In the genomic region with DNA sequence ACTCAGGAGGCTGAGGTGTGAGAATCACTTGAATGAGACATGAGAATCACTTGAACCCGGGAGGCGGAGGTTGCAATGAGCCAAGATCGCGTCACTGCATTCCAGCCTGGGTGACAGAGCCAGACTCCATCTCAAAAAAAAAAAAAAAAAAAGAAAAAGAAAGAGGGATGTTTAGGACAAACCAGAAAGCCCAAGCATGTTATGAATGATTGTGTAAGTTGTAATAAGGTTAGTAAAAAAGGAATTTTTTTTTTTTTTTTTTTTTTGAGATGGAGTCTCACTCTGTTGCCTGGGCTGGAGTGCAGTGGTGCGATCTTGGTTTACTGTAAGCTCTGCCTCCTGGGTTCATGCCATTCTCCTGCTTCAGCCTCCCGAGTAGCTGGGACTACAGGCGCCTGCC, we compare ENCODE assay signal across 3 cellular contexts. TPM values are rescaled to one million over a fixed set of nuclear protein-coding genes. Genes with fewer than 3 reads are reported as not detected.
"Had no signal": no experiment of that assay in that cellular context is flagged by ENCODE, and none has a peak within 500 bp of the region (broad histone marks: within the 10 kb centered on the region; RNA-seq: fewer than 3 reads in every experiment).

No MANE protein-coding gene starts in this region.

RNA-seq across cellular contexts. Expression of a gene that starts 14.5 kb away (rescaled TPM):
- polyA plus RNA-seq: GM23248, GM23338, H1 had no signal
